Comparison of ENCODE assay signal across 8 cellular contexts in genomic region chr15:77940548-77940947, GRCh38.
"Had no signal": no experiment of that assay in that cellular context is flagged by ENCODE, and none has a peak within 500 bp of the region (broad histone marks: within the 10 kb centered on the region; RNA-seq: fewer than 3 reads in every experiment).

No MANE protein-coding gene starts in this region.

- H3K4me3 ChIP-seq: GM23338, HAP-1 had no signal

- H2AFZ ChIP-seq: GM23338 had no signal

- H3K36me3 ChIP-seq: HAP-1 had no signal

- H3K4me3 Mint-ChIP-seq: GM23338, HFFc6 had no signal

- DNase-seq: H7, HFFc6, IMR-90, KBM-7 had no signal

- ATAC-seq: GM23338 had no signal

- H3K27ac ChIP-seq: HL-60, KMS-11 had no signal

- H3K4me2 ChIP-seq: GM23338, KMS-11 had no signal

- H3K9me3 Mint-ChIP-seq: GM23338, HFFc6 had no signal

- H3K27ac Mint-ChIP-seq: GM23338, HFFc6 had no signal

- H3K9ac ChIP-seq: KMS-11 had no signal
